Comparison of ENCODE assay signal across 1 cellular context in the genomic region with DNA sequence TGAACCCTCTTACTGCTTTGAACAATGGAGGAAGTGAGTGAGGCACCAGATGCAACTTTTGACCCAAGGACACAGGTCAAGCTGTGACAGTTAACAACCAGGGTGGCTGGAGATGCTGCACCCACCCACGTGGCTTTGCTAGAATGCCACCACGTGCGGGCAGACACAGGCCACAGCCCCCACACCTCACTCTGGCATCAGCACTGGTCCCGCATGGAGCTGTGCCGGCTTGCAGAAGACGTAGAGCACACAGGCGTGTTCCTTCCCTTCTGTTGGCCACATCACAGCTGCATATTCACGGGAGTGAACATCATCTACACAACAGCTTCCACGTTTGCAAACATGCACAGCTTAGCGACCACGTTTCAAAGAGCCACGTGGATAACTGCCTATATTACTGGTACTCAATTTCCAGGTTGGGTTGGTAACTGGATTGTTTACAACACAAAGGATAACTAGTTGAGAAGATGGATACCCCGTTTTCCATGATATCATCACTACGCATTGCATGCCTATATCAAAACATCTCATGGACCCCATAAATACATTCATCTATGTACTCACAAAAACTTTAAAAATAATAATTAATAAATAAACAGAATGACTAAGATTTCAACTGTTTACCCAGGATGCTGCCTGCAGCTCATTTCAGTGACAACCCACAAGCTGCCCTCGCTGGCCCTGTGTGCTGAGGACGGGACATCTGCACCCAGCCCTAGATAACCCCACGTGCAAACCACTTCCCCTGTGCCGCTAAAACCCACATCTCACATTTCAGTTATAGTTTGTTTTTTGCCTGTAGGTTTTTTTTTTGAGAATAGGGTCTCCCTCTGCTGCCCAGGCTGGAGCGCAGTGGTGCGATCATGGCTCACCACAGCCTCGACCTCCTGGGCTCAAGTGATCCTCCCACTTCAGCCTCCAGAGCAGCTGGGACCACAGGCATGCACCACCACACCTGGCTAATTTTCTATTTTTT.
TF ChIP-seq lines count a peak whose summit lies in the region.

No MANE protein-coding gene starts in this region.

TF ChIP-seq in K562, 482 proteins besides CTCF, POLR2A, EP300 and RAD21 (continued from another document):
- TF ChIP-seq BDP1 (IDR thresholded peaks at IDR 0.05; ENCODE audit: insufficient read depth, insufficient read length), result no peak
- TF ChIP-seq, protein P1, sequence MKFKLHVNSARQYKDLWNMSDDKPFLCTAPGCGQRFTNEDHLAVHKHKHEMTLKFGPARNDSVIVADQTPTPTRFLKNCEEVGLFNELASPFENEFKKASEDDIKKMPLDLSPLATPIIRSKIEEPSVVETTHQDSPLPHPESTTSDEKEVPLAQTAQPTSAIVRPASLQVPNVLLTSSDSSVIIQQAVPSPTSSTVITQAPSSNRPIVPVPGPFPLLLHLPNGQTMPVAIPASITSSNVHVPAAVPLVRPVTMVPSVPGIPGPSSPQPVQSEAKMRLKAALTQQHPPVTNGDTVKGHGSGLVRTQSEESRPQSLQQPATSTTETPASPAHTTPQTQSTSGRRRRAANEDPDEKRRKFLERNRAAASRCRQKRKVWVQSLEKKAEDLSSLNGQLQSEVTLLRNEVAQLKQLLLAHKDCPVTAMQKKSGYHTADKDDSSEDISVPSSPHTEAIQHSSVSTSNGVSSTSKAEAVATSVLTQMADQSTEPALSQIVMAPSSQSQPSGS (CRISPR knock-in tag; IDR thresholded peaks at IDR 0.05), result no peak
- TF ChIP-seq C11orf30 (IDR thresholded peaks at IDR 0.05; ENCODE audit: low read depth), result no peak
- no peak for TF ChIP-seq FOXJ2 (tag; IDR thresholded peaks at IDR 0.05)
- no peak for TF ChIP-seq HSF4 (CRISPR knock-in tag; IDR thresholded peaks at IDR 0.05; ENCODE audit: borderline replicate concordance)
- TF ChIP-seq, protein P2, sequence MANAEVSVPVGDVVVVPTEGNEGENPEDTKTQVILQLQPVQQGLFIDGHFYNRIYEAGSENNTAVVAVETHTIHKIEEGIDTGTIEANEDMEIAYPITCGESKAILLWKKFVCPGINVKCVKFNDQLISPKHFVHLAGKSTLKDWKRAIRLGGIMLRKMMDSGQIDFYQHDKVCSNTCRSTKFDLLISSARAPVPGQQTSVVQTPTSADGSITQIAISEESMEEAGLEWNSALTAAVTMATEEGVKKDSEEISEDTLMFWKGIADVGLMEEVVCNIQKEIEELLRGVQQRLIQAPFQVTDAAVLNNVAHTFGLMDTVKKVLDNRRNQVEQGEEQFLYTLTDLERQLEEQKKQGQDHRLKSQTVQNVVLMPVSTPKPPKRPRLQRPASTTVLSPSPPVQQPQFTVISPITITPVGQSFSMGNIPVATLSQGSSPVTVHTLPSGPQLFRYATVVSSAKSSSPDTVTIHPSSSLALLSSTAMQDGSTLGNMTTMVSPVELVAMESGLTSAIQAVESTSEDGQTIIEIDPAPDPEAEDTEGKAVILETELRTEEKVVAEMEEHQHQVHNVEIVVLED (CRISPR knock-in tag; IDR thresholded peaks at IDR 0.05), result no peak
- TF ChIP-seq BRD4 (IDR thresholded peaks at IDR 0.05), result no peak
- TF ChIP-seq ZNF707 (CRISPR knock-in tag; conservative IDR thresholded peaks at IDR 0.05), result no peak
